In the genomic region with DNA sequence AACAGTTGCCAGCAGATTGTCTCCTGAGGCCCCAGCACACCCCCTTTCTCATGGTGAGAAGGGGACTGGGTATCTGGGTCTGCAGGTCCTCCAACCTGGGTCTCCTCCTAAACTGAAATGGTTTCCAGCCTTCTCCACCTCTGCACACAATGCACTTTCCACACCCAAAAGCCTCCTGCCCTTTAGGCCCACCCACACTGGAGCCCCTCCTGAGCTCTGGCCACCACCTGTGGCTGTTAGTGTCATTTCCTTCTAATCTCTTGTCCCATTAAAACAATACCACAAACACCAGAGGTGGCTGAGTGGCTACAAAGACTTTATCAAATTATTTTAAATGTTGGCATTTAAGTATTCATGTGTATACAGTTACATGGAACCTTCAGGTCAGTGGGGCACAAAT, we compare ENCODE assay signal across 12 cellular contexts. TPM values are rescaled to one million over a fixed set of nuclear protein-coding genes. Genes with fewer than 3 reads are reported as not detected.
A peak's percentile ranks its signal among the peaks of the same experiment; 100 is the strongest.
DNase-seq lines count a peak whose midpoint lies in the region; ATAC-seq, FAIRE-seq and TF ChIP-seq lines count a peak whose summit lies in the region.
"Had no signal": no experiment of that assay in that cellular context is flagged by ENCODE, and none has a peak within 500 bp of the region (broad histone marks: within the 10 kb centered on the region; RNA-seq: fewer than 3 reads in every experiment).

No MANE protein-coding gene starts in this region.

- no peak for DNase-seq in activated CD4-positive, alpha-beta T cell treated with anti-CD3 and anti-CD28 coated beads for 36 hours
- DNase-seq in activated CD4-positive, alpha-beta T cell treated with anti-CD3 and anti-CD28 coated beads for 4 hours: no peak
- no peak for DNase-seq in activated T-helper 2 cell treated with anti-CD3 and anti-CD28 coated beads, Interferon-gamma antibody, Interleukin-2, Interleukin-4, amounts not matched to agents 10 μg/mL and 5 μg/mL and 100 μg/mL, durations not matched to agents 14 hours and 24 hours and 36 hours (ENCODE audit: low spot score)
- DNase-seq in medulla oblongata (ENCODE audit: extremely low spot score): peak; percentile 11
- no peak for DNase-seq in KBM-7
- DNase-seq in GM12891 (ENCODE audit: insufficient read length, low spot score): no peak
- DNase-seq in mesenteric fat pad (ENCODE audit: low spot score): no peak
- DNase-seq: NCI-H187 had no signal

- H3K4me1 ChIP-seq in subcutaneous abdominal adipose tissue (ENCODE audit: control insufficient read depth in 5 of 5, insufficient read depth in 5 of 5, low read length in 5 of 5): peaks cover 24 to 80% (median 79%) of the 10 kb centered on the region in 5 donors

- CTCF ChIA-PET in activated CD4-positive, alpha-beta T cell treated with anti-CD3 and anti-CD28 coated beads for 36 hours (lab: Charles Lee): interaction anchor here (0.6 to 1.3 kb wide), 6 partner anchors 12 to 265 kb away, joined by 3 to 4 read pairs (median 4); no protein-coding TSS in a partner anchor

- H3K4me3 ChIP-seq in subcutaneous abdominal adipose tissue (ENCODE audit: low read depth in 1 of 5, low read length in 5 of 5): peak overlapping the region in 2 of 5 donors; percentile 2 to 27

- ATAC-seq in activated CD4-positive, alpha-beta T cell treated with anti-CD3 and anti-CD28 coated beads for 36 hours: no peak

- peaks cover 15% of the 10 kb centered on the region for H3K4me1 Mint-ChIP-seq in activated CD4-positive, alpha-beta T cell treated with anti-CD3 and anti-CD28 coated beads for 36 hours
- H3K4me1 Mint-ChIP-seq in activated T-helper 2 cell treated with anti-CD3 and anti-CD28 coated beads, Interferon-gamma antibody, Interleukin-2, Interleukin-4, amounts not matched to agents 10 μg/mL and 5 μg/mL and 100 μg/mL, durations not matched to agents 14 hours and 24 hours and 36 hours (ENCODE audit: low read depth): peaks cover 11% of the 10 kb centered on the region

- no peak for TF ChIP-seq POLR2A in GM12891 (IDR thresholded peaks at IDR 0.05; ENCODE audit: low read depth, low read length)

- FAIRE-seq in GM12891 (lab: Jason Lieb, UNC): no peak
- FAIRE-seq: A204.1 had no signal

- H3K36me3 ChIP-seq in subcutaneous abdominal adipose tissue (ENCODE audit: control insufficient read depth in 5 of 5, insufficient read depth in 5 of 5, low read length in 5 of 5): peaks cover 0 to 29% (median 24%) of the 10 kb centered on the region in 5 donors

- intact Hi-C loops in activated CD4-positive, alpha-beta T cell treated with anti-CD3 and anti-CD28 coated beads for 36 hours (cut with DNase I, micrococcal nuclease): loop anchor here in 1 of 2 experiments (1.0 kb wide), 1 partner anchor 202 kb away; no protein-coding TSS in a partner anchor
- intact Hi-C loops in activated T-helper 2 cell treated with anti-CD3 and anti-CD28 coated beads, Interferon-gamma antibody, Interleukin-2, Interleukin-4, amounts not matched to agents 10 μg/mL and 5 μg/mL and 100 μg/mL, durations not matched to agents 14 hours and 24 hours and 36 hours (cut with micrococcal nuclease): no loop called here

- H3K27me3 ChIP-seq in subcutaneous abdominal adipose tissue (ENCODE audit: control insufficient read depth in 5 of 5, insufficient read depth in 4 of 5, low read length in 5 of 5): no peaks in the 10 kb centered on the region

- H3K27ac Mint-ChIP-seq in activated CD4-positive, alpha-beta T cell treated with anti-CD3 and anti-CD28 coated beads for 36 hours: peak overlapping the region; percentile 72
- peak overlapping the region; percentile 73 for H3K27ac Mint-ChIP-seq in activated T-helper 2 cell treated with anti-CD3 and anti-CD28 coated beads, Interferon-gamma antibody, Interleukin-2, Interleukin-4, amounts not matched to agents 10 μg/mL and 5 μg/mL and 100 μg/mL, durations not matched to agents 14 hours and 24 hours and 36 hours

- in situ Hi-C loops in KBM-7 (cut with MboI; ENCODE audit: low pct_unique_long_range_greater_than_20kb, low sequenced_read_pairs): no loop called here

- H3K4me3 Mint-ChIP-seq in activated CD4-positive, alpha-beta T cell treated with anti-CD3 and anti-CD28 coated beads for 36 hours: no peak overlapping the region
- H3K4me3 Mint-ChIP-seq in activated T-helper 2 cell treated with anti-CD3 and anti-CD28 coated beads, Interferon-gamma antibody, Interleukin-2, Interleukin-4, amounts not matched to agents 10 μg/mL and 5 μg/mL and 100 μg/mL, durations not matched to agents 14 hours and 24 hours and 36 hours (ENCODE audit: low read depth): no peak overlapping the region

- POLR2A ChIA-PET in activated CD4-positive, alpha-beta T cell treated with anti-CD3 and anti-CD28 coated beads for 36 hours (lab: Charles Lee): interaction anchor here (0.5 kb wide), 1 partner anchor 86 kb away, joined by 4 read pairs; the partner anchor contains the start of gene WASF2

- H3K36me3 Mint-ChIP-seq in activated CD4-positive, alpha-beta T cell treated with anti-CD3 and anti-CD28 coated beads for 36 hours (ENCODE audit: low read depth): peaks cover 14% of the 10 kb centered on the region
- peaks cover 24% of the 10 kb centered on the region for H3K36me3 Mint-ChIP-seq in activated T-helper 2 cell treated with anti-CD3 and anti-CD28 coated beads, Interferon-gamma antibody, Interleukin-2, Interleukin-4, amounts not matched to agents 10 μg/mL and 5 μg/mL and 100 μg/mL, durations not matched to agents 14 hours and 24 hours and 36 hours (ENCODE audit: low read depth)

- peak overlapping the region; percentile 88 for H3K27ac ChIP-seq in subcutaneous abdominal adipose tissue (ENCODE audit: low read depth, low read length)

- no peaks in the 10 kb centered on the region for H3K9me3 ChIP-seq in subcutaneous abdominal adipose tissue (ENCODE audit: control insufficient read depth in 5 of 5, low read length in 5 of 5)

- no peaks in the 10 kb centered on the region for H3K9me3 Mint-ChIP-seq in activated CD4-positive, alpha-beta T cell treated with anti-CD3 and anti-CD28 coated beads for 36 hours (ENCODE audit: low read depth)
- no peaks in the 10 kb centered on the region for H3K9me3 Mint-ChIP-seq in activated T-helper 2 cell treated with anti-CD3 and anti-CD28 coated beads, Interferon-gamma antibody, Interleukin-2, Interleukin-4, amounts not matched to agents 10 μg/mL and 5 μg/mL and 100 μg/mL, durations not matched to agents 14 hours and 24 hours and 36 hours

- peak overlapping the region in 3 of 5 donors; percentile 31 to 60 (median 47) for H3K9ac ChIP-seq in subcutaneous abdominal adipose tissue (ENCODE audit: low read length in 5 of 5)

- no peaks in the 10 kb centered on the region for H3K27me3 Mint-ChIP-seq in activated CD4-positive, alpha-beta T cell treated with anti-CD3 and anti-CD28 coated beads for 36 hours
- no peaks in the 10 kb centered on the region for H3K27me3 Mint-ChIP-seq in activated T-helper 2 cell treated with anti-CD3 and anti-CD28 coated beads, Interferon-gamma antibody, Interleukin-2, Interleukin-4, amounts not matched to agents 10 μg/mL and 5 μg/mL and 100 μg/mL, durations not matched to agents 14 hours and 24 hours and 36 hours (ENCODE audit: low read depth)

TF ChIP-seq in GM12891, 5 proteins besides CTCF, POLR2A, EP300 and RAD21:
- TF ChIP-seq POU2F2 (IDR thresholded peaks at IDR 0.05; ENCODE audit: low read depth, low read length) (no peak), SPI1 (IDR thresholded peaks at IDR 0.05; ENCODE audit: low read depth, low read length) (no peak), PAX5 (IDR thresholded peaks at IDR 0.05; ENCODE audit: insufficient read depth, low read length, severe bottlenecking) (no peak), TAF1 (IDR thresholded peaks at IDR 0.05; ENCODE audit: low read depth, low read length) (no peak), POLR2AphosphoS5 (IDR thresholded peaks at IDR 0.05; ENCODE audit: low read depth, low read length) (no peak)
TF ChIP-seq in GM12891: peak in this region for 0.

RNA-seq across cellular contexts. Expression of gene GPR3, which starts 11.5 kb away (rescaled TPM):
- 1 to 10 TPM; 1.1 to 1.3 TPM for total RNA-seq in activated CD4-positive, alpha-beta T cell treated with anti-CD3 and anti-CD28 coated beads for 36 hours
- 3.7 and 3.9 TPM in 2 replicates for total RNA-seq in activated T-helper 2 cell treated with anti-CD3 and anti-CD28 coated beads, Interferon-gamma antibody, Interleukin-2, Interleukin-4, amounts not matched to agents 10 μg/mL and 5 μg/mL and 100 μg/mL, durations not matched to agents 14 hours and 24 hours and 36 hours
- 0.64 TPM for polyA plus RNA-seq in GM12891 (2012; ENCODE audit: low read depth, missing spikeins)
- 0.51 TPM for total RNA-seq in mesenteric fat pad

RNA-seq across cellular contexts. Expression of gene CD164L2, which starts 20.8 kb away (rescaled TPM):
- total RNA-seq in activated CD4-positive, alpha-beta T cell treated with anti-CD3 and anti-CD28 coated beads for 36 hours: not detected
- not detected in 2 replicates for total RNA-seq in activated T-helper 2 cell treated with anti-CD3 and anti-CD28 coated beads, Interferon-gamma antibody, Interleukin-2, Interleukin-4, amounts not matched to agents 10 μg/mL and 5 μg/mL and 100 μg/mL, durations not matched to agents 14 hours and 24 hours and 36 hours
- 0.12 TPM for polyA plus RNA-seq in GM12891 (2012; ENCODE audit: low read depth, missing spikeins)
- not detected for total RNA-seq in mesenteric fat pad
- total RNA-seq: posterior vena cava; T-helper 1 cell treated with Interleukin-12 subunit alpha and Interleukin-12 subunit beta and Interleukin-4 antibody, amounts not matched to agents 30 ng/mL and 1 ng/mL, for 36 hours had no signal

RNA-seq across cellular contexts. Expression of gene FCN3, which starts 29.3 kb away (rescaled TPM):
- not detected for total RNA-seq in activated CD4-positive, alpha-beta T cell treated with anti-CD3 and anti-CD28 coated beads for 36 hours
- total RNA-seq in activated T-helper 2 cell treated with anti-CD3 and anti-CD28 coated beads, Interferon-gamma antibody, Interleukin-2, Interleukin-4, amounts not matched to agents 10 μg/mL and 5 μg/mL and 100 μg/mL, durations not matched to agents 14 hours and 24 hours and 36 hours: not detected in 2 replicates
- not detected for polyA plus RNA-seq in GM12891 (2012; ENCODE audit: low read depth, missing spikeins)
- total RNA-seq in mesenteric fat pad: 51.9 TPM
- total RNA-seq: T-helper 1 cell treated with Interleukin-12 subunit alpha and Interleukin-12 subunit beta and Interleukin-4 antibody, amounts not matched to agents 30 ng/mL and 1 ng/mL, for 36 hours had no signal

RNA-seq across cellular contexts. Expression of gene MAP3K6, which starts 37.2 kb away (rescaled TPM):
- 1 to 10 TPM; 6.5 to 8.8 TPM for total RNA-seq in activated CD4-positive, alpha-beta T cell treated with anti-CD3 and anti-CD28 coated beads for 36 hours
- total RNA-seq in activated T-helper 2 cell treated with anti-CD3 and anti-CD28 coated beads, Interferon-gamma antibody, Interleukin-2, Interleukin-4, amounts not matched to agents 10 μg/mL and 5 μg/mL and 100 μg/mL, durations not matched to agents 14 hours and 24 hours and 36 hours: 15.8 and 22.0 TPM in 2 replicates
- 5.0 TPM for polyA plus RNA-seq in GM12891 (2012; ENCODE audit: low read depth, missing spikeins)
- total RNA-seq in mesenteric fat pad: 95.0 TPM

Comparison
In these comparisons a context has a peak if more than half of its experiments do, and no peak if none do; other contexts are left out.
1. RNA of gene FCN3, which starts 29.3 kb away (total RNA-seq): 51.9 TPM in mesenteric fat pad (single experiment); not detected in activated CD4-positive, alpha-beta T cell treated with anti-CD3 and anti-CD28 coated beads for 36 hours and not detected in activated T-helper 2 cell treated with anti-CD3 and anti-CD28 coated beads, Interferon-gamma antibody, Interleukin-2, Interleukin-4, amounts not matched to agents 10 μg/mL and 5 μg/mL and 100 μg/mL, durations not matched to agents 14 hours and 24 hours and 36 hours; every median in the first group is over 10 times any median in the second.